ENCODE assay signal across 21 cellular contexts in the genomic region with DNA sequence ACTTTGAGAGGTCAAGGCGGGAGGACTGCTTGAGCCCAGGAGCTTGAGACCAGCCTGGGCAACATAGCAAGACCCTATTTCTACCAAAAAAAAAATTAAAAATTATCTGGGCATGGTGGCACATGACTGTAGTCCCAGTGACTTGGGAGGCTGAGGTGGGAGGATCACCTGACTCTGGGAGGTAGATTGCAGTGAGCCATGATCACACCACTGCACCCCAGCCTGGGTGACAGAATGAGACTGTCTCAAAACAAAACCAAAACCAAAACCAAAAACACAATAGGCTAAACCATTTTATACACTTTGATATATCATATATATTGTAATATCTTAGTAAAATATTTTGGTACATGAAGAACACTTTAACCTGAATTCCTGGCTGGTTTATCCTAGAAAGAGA.
DNase-seq lines count a peak whose midpoint lies in the region; ATAC-seq, FAIRE-seq and TF ChIP-seq lines count a peak whose summit lies in the region.
"Had no signal": no experiment of that assay in that cellular context is flagged by ENCODE, and none has a peak within 500 bp of the region (broad histone marks: within the 10 kb centered on the region; RNA-seq: fewer than 3 reads in every experiment).

No MANE protein-coding gene starts in this region.

- peaks cover 5% of the 10 kb centered on the region for H3K36me3 Mint-ChIP-seq in endothelial cell (ENCODE audit: low read depth, unreplicated experiment)
- H3K36me3 Mint-ChIP-seq: activated naive CD8-positive, alpha-beta T cell; brain had no signal

- ATAC-seq in GM21447 (IDR thresholded peaks at IDR 0.05; ENCODE audit: unreplicated experiment), result no peak

- no peak overlapping the region for H3K27ac Mint-ChIP-seq in endothelial cell (ENCODE audit: unreplicated experiment)
- H3K27ac Mint-ChIP-seq: activated CD4-positive, alpha-beta T cell treated with anti-CD3 and anti-CD28 coated beads, Interleukin-2, amount 10 ng/mL, durations not matched to agents 24 days and 14 days; activated naive CD8-positive, alpha-beta T cell had no signal

- no peaks in the 10 kb centered on the region for H3K27me3 ChIP-seq in small intestine (ENCODE audit: control insufficient read depth in 2 of 2, insufficient read depth in 2 of 2, low read length in 2 of 2)
- H3K27me3 ChIP-seq: BLaER1, tibial artery had no signal

- no peak overlapping the region for H3K4me3 ChIP-seq in small intestine (ENCODE audit: low read depth in 1 of 2, low read length in 2 of 2)
- H3K4me3 ChIP-seq: BLaER1 had no signal

- no peak overlapping the region for H3K4me3 Mint-ChIP-seq in endothelial cell (ENCODE audit: unreplicated experiment)
- H3K4me3 Mint-ChIP-seq: activated CD4-positive, alpha-beta T cell treated with anti-CD3 and anti-CD28 coated beads, Interleukin-2, amount 10 ng/mL, durations not matched to agents 24 days and 14 days; activated naive CD8-positive, alpha-beta T cell; brain had no signal

- peaks cover 14% of the 10 kb centered on the region for H3K4me1 Mint-ChIP-seq in endothelial cell (ENCODE audit: unreplicated experiment)

- DNase-seq in activated T-cell treated with anti-CD3 and anti-CD28 coated beads for 24 hours (ENCODE audit: low read depth) (peak; percentile 7), NCI-H69 (lab: John Stamatoyannopoulos, UW) (peak; percentile 45), small intestine (peak; percentile 34), hippocampal formation (lab: John Stamatoyannopoulos, UW) (no peak), endothelial cell (ENCODE audit: low spot score) (no peak)
- DNase-seq in activated T-cell treated with anti-CD3 and anti-CD28 coated beads, Interleukin-2, amount 50 U/mL, for 1 hour, result no peak
- DNase-seq: ACHN; activated CD4-positive, alpha-beta T cell treated with anti-CD3 and anti-CD28 coated beads, Interleukin-2, amount 10 ng/mL, durations not matched to agents 24 days and 14 days; Caco-2; DMS79 treated with DMSO at 0.1 percent for 48 hours; NCI-H1048; NCI-H187; NCI-H526; stimulated activated CD4-positive, alpha-beta T cell treated with anti-CD3 and anti-CD28 coated beads, Interleukin-1b, Interleukin-23, amount 100 ng/mL, for 48 hours; stimulated activated naive CD4-positive, alpha-beta T cell treated with Interleukin-2 at 50 U/mL for 16 hours; tibial artery had no signal

- peaks cover 0 to 2% of the 10 kb centered on the region in 2 donors for H3K4me1 ChIP-seq in small intestine (ENCODE audit: control insufficient read depth in 2 of 2, insufficient read depth in 1 of 2, low read depth in 1 of 2, low read length in 1 of 2)
- H3K4me1 ChIP-seq: BLaER1, Caco-2 had no signal

- no peaks in the 10 kb centered on the region for H3K9me3 ChIP-seq in small intestine (ENCODE audit: control insufficient read depth, low read depth)
- H3K9me3 ChIP-seq: Caco-2, tibial artery had no signal

- H3K27me3 Mint-ChIP-seq in endothelial cell (ENCODE audit: unreplicated experiment), result no peaks in the 10 kb centered on the region

- H3K9me3 Mint-ChIP-seq in endothelial cell (ENCODE audit: unreplicated experiment), result no peaks in the 10 kb centered on the region
- H3K9me3 Mint-ChIP-seq: activated CD4-positive, alpha-beta T cell treated with anti-CD3 and anti-CD28 coated beads, Interleukin-2, amount 10 ng/mL, durations not matched to agents 24 days and 14 days had no signal

- peaks cover 0 to 1% of the 10 kb centered on the region in 2 donors for H3K36me3 ChIP-seq in small intestine (ENCODE audit: control insufficient read depth in 2 of 2, insufficient read depth in 2 of 2, low read length in 2 of 2)
- H3K36me3 ChIP-seq: tibial artery had no signal

- no peak for TF ChIP-seq CTCF in endothelial cell (IDR thresholded peaks at IDR 0.05; ENCODE audit: unreplicated experiment)

- WGBS in small intestine, 3 donors, result 97 to 100% (median 98%) methylated on average over 1 of the region's 1 CpG

- H3K27ac ChIP-seq in angular gyrus (ENCODE audit: low read depth, low read length), result peak overlapping the region; percentile 74
- H3K27ac ChIP-seq in small intestine (ENCODE audit: low read depth in 1 of 2, low read length in 1 of 2), result no peak overlapping the region
- H3K27ac ChIP-seq: BLaER1, tibial artery had no signal

- FAIRE-seq in small intestine (lab: Jason Lieb, UNC), result no peak

Comparison
In these comparisons a context has a peak if more than half of its experiments do, and no peak if none do; other contexts are left out.
1. DNase-seq: peak in activated T-cell treated with anti-CD3 and anti-CD28 coated beads for 24 hours (single experiment), NCI-H69 (single experiment) and small intestine (single experiment); none in activated T-cell treated with anti-CD3 and anti-CD28 coated beads, Interleukin-2, amount 50 U/mL, for 1 hour (single experiment), hippocampal formation (0 of 2) and endothelial cell (single experiment).